8 cellular contexts compared by ENCODE assay signal in the genomic region with DNA sequence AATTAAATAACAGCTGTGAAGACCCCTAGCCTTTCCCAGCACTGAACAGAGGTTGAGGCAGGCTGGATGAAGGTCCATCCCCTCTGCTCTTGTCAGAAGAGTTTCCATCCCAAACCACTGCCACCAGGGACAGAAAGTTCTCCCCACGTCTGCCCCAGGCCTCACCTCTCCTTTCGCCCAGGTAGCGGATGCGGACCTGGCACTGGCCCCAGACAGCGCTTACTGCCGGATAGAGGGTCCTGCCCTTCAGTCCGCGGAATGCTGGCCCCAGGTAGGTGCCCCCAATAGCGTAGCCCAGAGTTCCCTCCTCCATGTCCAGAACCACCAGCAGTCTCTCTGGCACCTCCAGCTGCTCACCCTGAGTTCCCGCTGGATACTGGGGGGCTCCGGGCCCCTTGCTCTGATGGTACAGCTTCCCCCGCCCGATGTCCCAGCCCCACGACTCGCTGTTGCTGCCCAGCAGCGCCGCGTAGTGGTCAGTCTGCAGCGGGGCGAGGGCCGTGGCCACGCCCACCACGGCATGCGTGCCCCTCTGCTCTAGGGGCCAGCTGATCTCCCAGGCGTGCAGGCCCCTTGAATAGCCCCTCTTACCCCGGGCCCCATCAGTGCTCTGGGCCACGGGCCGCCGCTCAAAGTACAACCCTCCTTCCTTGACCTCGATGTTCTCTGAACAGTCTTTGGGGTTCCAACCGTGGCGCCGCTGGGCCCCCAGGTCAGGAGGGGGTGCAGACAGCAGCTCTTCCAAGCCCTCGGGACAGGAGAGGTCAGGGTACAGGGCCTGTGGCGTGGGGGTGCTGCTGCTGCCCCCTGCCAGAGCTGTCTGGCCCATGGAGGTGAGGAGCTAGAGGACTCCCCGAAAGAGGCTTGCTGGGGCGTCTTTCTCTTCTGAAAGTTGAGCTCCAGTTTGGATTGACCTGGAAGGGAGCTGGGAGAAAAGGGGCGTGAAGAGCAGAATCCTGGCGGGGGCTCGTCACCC. TPM values are rescaled to one million over a fixed set of nuclear protein-coding genes. Genes with fewer than 3 reads are reported as not detected.
DNase-seq lines count a peak whose midpoint lies in the region; ATAC-seq lines count a peak whose summit lies in the region.

No MANE protein-coding gene starts in this region.

- H3K9ac ChIP-seq in ES-I3 (ENCODE audit: low read depth, low read length): peak overlapping the region; percentile 82

- H3K4me1 Mint-ChIP-seq in activated CD4-positive, alpha-beta memory T cell treated with anti-CD3 and anti-CD28 coated beads for 36 hours (ENCODE audit: low read depth): peaks cover 55% of the 10 kb centered on the region

- WGBS in ectodermal cell, 2 experiments: 7 to 8% methylated on average over 40 of the region's 40 CpGs

- peak; percentile 35 for ATAC-seq in HG02610 (IDR thresholded peaks at IDR 0.05; ENCODE audit: unreplicated experiment)
- ATAC-seq in GM21717 (IDR thresholded peaks at IDR 0.05; ENCODE audit: unreplicated experiment): no peak

- DNase-seq in NCI-H345 treated with DMSO at 0.1 percent for 48 hours (lab: John Stamatoyannopoulos, UW; ENCODE audit: unreplicated experiment) (peak; percentile 47), lung microvascular endothelial cell (ENCODE audit: low read depth in 2 of 2) (peak; percentile 82)
- peak; percentile 90 for DNase-seq in activated CD4-positive, alpha-beta memory T cell treated with anti-CD3 and anti-CD28 coated beads for 36 hours
- peak; percentile 68 to 84 (median 72) for DNase-seq in stimulated activated CD4-positive, alpha-beta T cell treated with anti-CD3 and anti-CD28 coated beads, TNF-alpha, amount 100 ng/mL, for 4 hours (ENCODE audit: low read depth in 3 of 3)

- peak overlapping the region; percentile 62 for H3K4me3 ChIP-seq in ectodermal cell (ENCODE audit: insufficient read depth, low read depth, low read length)

- intact Hi-C loops in activated CD4-positive, alpha-beta memory T cell treated with anti-CD3 and anti-CD28 coated beads for 36 hours (cut with micrococcal nuclease): loop anchor here (1.0 to 5.0 kb wide), 8 partner anchors 19 to 235 kb away; a partner anchor contains a TSS

- POLR2A ChIA-PET in activated CD4-positive, alpha-beta memory T cell treated with anti-CD3 and anti-CD28 coated beads for 36 hours (lab: Charles Lee): interaction anchor here (0.6 to 5.7 kb wide), 27 partner anchors 8 to 337 kb away, joined by 3 to 59 read pairs (median 6); a partner anchor contains a TSS

- H3K27ac ChIP-seq in ectodermal cell (ENCODE audit: insufficient read depth, low read depth, low read length, poor library complexity, severe bottlenecking): peak overlapping the region; percentile 30

- no peaks in the 10 kb centered on the region for H3K9me3 Mint-ChIP-seq in activated CD4-positive, alpha-beta memory T cell treated with anti-CD3 and anti-CD28 coated beads for 36 hours

- H3K4me3 Mint-ChIP-seq in activated CD4-positive, alpha-beta memory T cell treated with anti-CD3 and anti-CD28 coated beads for 36 hours: peak overlapping the region; percentile 87

- no peaks in the 10 kb centered on the region for H3K27me3 Mint-ChIP-seq in activated CD4-positive, alpha-beta memory T cell treated with anti-CD3 and anti-CD28 coated beads for 36 hours

- H3K36me3 ChIP-seq in ES-I3 (ENCODE audit: insufficient read depth, low read length) (peaks cover 7% of the 10 kb centered on the region), ectodermal cell (ENCODE audit: control insufficient read depth, insufficient read depth, low read length) (peaks cover 20% of the 10 kb centered on the region)

- peaks cover 5% of the 10 kb centered on the region; the same call in 1 of the 2 replicates for H3K4me1 ChIP-seq in ES-I3 (ENCODE audit: insufficient read depth, low read length)
- peaks cover 5% of the 10 kb centered on the region for H3K4me1 ChIP-seq in ectodermal cell (ENCODE audit: control insufficient read depth, insufficient read depth, low read length)

- H3K27ac Mint-ChIP-seq in activated CD4-positive, alpha-beta memory T cell treated with anti-CD3 and anti-CD28 coated beads for 36 hours: peak overlapping the region; percentile 89

- peaks cover 54% of the 10 kb centered on the region for H3K36me3 Mint-ChIP-seq in activated CD4-positive, alpha-beta memory T cell treated with anti-CD3 and anti-CD28 coated beads for 36 hours

- CTCF ChIA-PET in activated CD4-positive, alpha-beta memory T cell treated with anti-CD3 and anti-CD28 coated beads for 36 hours (lab: Charles Lee): interaction anchor here (0.6 to 4.1 kb wide), 46 partner anchors 10 to 407 kb away, joined by 3 to 74 read pairs (median 4); a partner anchor contains a TSS

- H3K27me3 ChIP-seq in ectodermal cell (ENCODE audit: control insufficient read depth, insufficient read depth, low read length, poor library complexity, severe bottlenecking): no peaks in the 10 kb centered on the region

- H3K9me3 ChIP-seq in ES-I3 (ENCODE audit: control insufficient read depth, insufficient read depth, low read length) (no peaks in the 10 kb centered on the region), ectodermal cell (ENCODE audit: control insufficient read depth, low read length) (no peaks in the 10 kb centered on the region)

RNA-seq across cellular contexts. Expression of a gene that starts 0.7 kb away (rescaled TPM):
- 1 to 10 TPM; 3.8 to 4.7 TPM for total RNA-seq in activated CD4-positive, alpha-beta memory T cell treated with anti-CD3 and anti-CD28 coated beads for 36 hours
- polyA plus RNA-seq in ectodermal cell (2013, experiment 1 of 4): 11.0 TPM
- 10.3 TPM for polyA plus RNA-seq in ectodermal cell (2013, experiment 2 of 4)
- polyA plus RNA-seq in ectodermal cell (2013, experiment 3 of 4): 7.5 TPM
- polyA plus RNA-seq in ectodermal cell (2013, experiment 4 of 4): 9.8 TPM
- total RNA-seq in lung microvascular endothelial cell: 2.2 and 4.2 TPM in 2 replicates

RNA-seq across cellular contexts. Expression of a gene that starts 5.0 kb away (rescaled TPM):
- total RNA-seq in activated CD4-positive, alpha-beta memory T cell treated with anti-CD3 and anti-CD28 coated beads for 36 hours: 1,000 to 10,000 TPM; 1,432 to 1,495 TPM
- 893 TPM for polyA plus RNA-seq in ectodermal cell (2013, experiment 1 of 4)
- 744 TPM for polyA plus RNA-seq in ectodermal cell (2013, experiment 2 of 4)
- polyA plus RNA-seq in ectodermal cell (2013, experiment 3 of 4): 683 TPM
- 696 TPM for polyA plus RNA-seq in ectodermal cell (2013, experiment 4 of 4)
- 958 and 967 TPM in 2 replicates for total RNA-seq in lung microvascular endothelial cell

RNA-seq across cellular contexts. Expression of a gene that starts 20.4 kb away (rescaled TPM):
- 100 to 1,000 TPM; 125 to 130 TPM for total RNA-seq in activated CD4-positive, alpha-beta memory T cell treated with anti-CD3 and anti-CD28 coated beads for 36 hours
- polyA plus RNA-seq in ectodermal cell (2013, experiment 1 of 4): 105 TPM
- polyA plus RNA-seq in ectodermal cell (2013, experiment 2 of 4): 99.8 TPM
- polyA plus RNA-seq in ectodermal cell (2013, experiment 3 of 4): 73.9 TPM
- polyA plus RNA-seq in ectodermal cell (2013, experiment 4 of 4): 76.2 TPM
- total RNA-seq in lung microvascular endothelial cell: 57.9 and 59.9 TPM in 2 replicates

RNA-seq across cellular contexts. Expression of a gene that starts 21.3 kb away (rescaled TPM):
- total RNA-seq in activated CD4-positive, alpha-beta memory T cell treated with anti-CD3 and anti-CD28 coated beads for 36 hours: 10 to 100 TPM; 80.3 to 87.8 TPM
- polyA plus RNA-seq in ectodermal cell (2013, experiment 1 of 4): 48.6 TPM
- polyA plus RNA-seq in ectodermal cell (2013, experiment 2 of 4): 40.9 TPM
- 52.4 TPM for polyA plus RNA-seq in ectodermal cell (2013, experiment 3 of 4)
- 48.8 TPM for polyA plus RNA-seq in ectodermal cell (2013, experiment 4 of 4)
- total RNA-seq in lung microvascular endothelial cell: 3.4 and 8.9 TPM in 2 replicates

RNA-seq across cellular contexts. Expression of a gene that starts 31.6 kb away (rescaled TPM):
- total RNA-seq in activated CD4-positive, alpha-beta memory T cell treated with anti-CD3 and anti-CD28 coated beads for 36 hours: under 1 TPM; 0.22 to 0.78 TPM
- polyA plus RNA-seq in ectodermal cell (2013, experiment 1 of 4): 17.2 TPM
- polyA plus RNA-seq in ectodermal cell (2013, experiment 2 of 4): 16.4 TPM
- polyA plus RNA-seq in ectodermal cell (2013, experiment 3 of 4): 14.3 TPM
- 13.4 TPM for polyA plus RNA-seq in ectodermal cell (2013, experiment 4 of 4)
- total RNA-seq in lung microvascular endothelial cell: 0.22 and 0.40 TPM in 2 replicates
